ENCODE assay signal across 14 cellular contexts in genomic region chr10:33801705-33802104, GRCh38.
DNase-seq lines count a peak whose midpoint lies in the region; ATAC-seq, FAIRE-seq and TF ChIP-seq lines count a peak whose summit lies in the region.
"Had no signal": no experiment of that assay in that cellular context is flagged by ENCODE, and none has a peak within 500 bp of the region (broad histone marks: within the 10 kb centered on the region; RNA-seq: fewer than 3 reads in every experiment).

No MANE protein-coding gene starts in this region.

- DNase-seq in right atrium auricular region (ENCODE audit: low spot score), result peak; percentile 4
- DNase-seq in Right ventricle myocardium superior, result no peak
- DNase-seq in amniotic epithelial cell (ENCODE audit: low read depth), result peak; percentile 41
- peak; percentile 89 for DNase-seq in kidney glomerular epithelial cell (lab: John Stamatoyannopoulos, UW)
- DNase-seq in urothelium cell line (ENCODE audit: low spot score), result peak; percentile 67
- DNase-seq in cortex of kidney (lab: John Stamatoyannopoulos, UW), result no peak
- no peak for DNase-seq in NCI-H345 (lab: John Stamatoyannopoulos, UW)
- DNase-seq: activated naive CD4-positive, alpha-beta T cell treated with anti-CD3 and anti-CD28 coated beads, Interleukin-2, amount 10 ng/mL, durations not matched to agents 7 days and 5 days; NCI-H1417 treated with DMSO at 0.1 percent for 48 hours; NCI-H774; stimulated activated CD4-positive, alpha-beta T cell treated with anti-CD3 and anti-CD28 coated beads, Interleukin-15, amount 100 ng/mL, for 24 hours had no signal

- no peaks in the 10 kb centered on the region for H3K9me3 ChIP-seq in right atrium auricular region

- FAIRE-seq in urothelium cell line (lab: Jason Lieb, UNC), result no peak

- no peak overlapping the region for H3K4me3 ChIP-seq in right atrium auricular region

- peaks cover 0 to 20% of the 10 kb centered on the region in 2 donors for H3K4me1 ChIP-seq in right atrium auricular region
- H3K4me1 ChIP-seq: parathyroid adenoma had no signal

- no peak for ATAC-seq in Right ventricle myocardium superior (ENCODE audit: poor library complexity)
- no peak for ATAC-seq in HG03378 (IDR thresholded peaks at IDR 0.05; ENCODE audit: unreplicated experiment)
- ATAC-seq: esophagus mucosa had no signal

- peak overlapping the region in 1 of 2 donors; percentile 92 for H3K27ac ChIP-seq in right atrium auricular region
- H3K27ac ChIP-seq: parathyroid adenoma had no signal

- H3K27me3 ChIP-seq in right atrium auricular region, result no peaks in the 10 kb centered on the region

- TF ChIP-seq CTCF in right atrium auricular region (IDR thresholded peaks at IDR 0.05), result no peak

- intact Hi-C loops in Right ventricle myocardium superior (cut with DNase I), result loop anchor here (10.0 kb wide), 1 partner anchor 467 kb away; the partner anchor contains the start of gene NRP1

- no peaks in the 10 kb centered on the region for H3K36me3 ChIP-seq in right atrium auricular region

Comparison
In these comparisons a context has a peak if more than half of its experiments do, and no peak if none do; other contexts are left out.
1. DNase-seq: peak in right atrium auricular region (single experiment), amniotic epithelial cell (single experiment), kidney glomerular epithelial cell (single experiment) and urothelium cell line (single experiment); none in Right ventricle myocardium superior (single experiment), cortex of kidney (single experiment) and NCI-H345 (single experiment).